1 cellular context compared by ENCODE assay signal in genomic region chr4:186936496-186937375, GRCh38.
TF ChIP-seq lines count a peak whose summit lies in the region.

No MANE protein-coding gene starts in this region.

TF ChIP-seq in HepG2, 621 proteins besides CTCF, POLR2A, EP300 and RAD21 (continued from another document and continues in another):
- TF ChIP-seq ARID5B (CRISPR knock-in tag; IDR thresholded peaks at IDR 0.05) (peak; percentile 68), SATB2 (CRISPR knock-in tag; IDR thresholded peaks at IDR 0.05) (no peak), ZSCAN5A (CRISPR knock-in tag; IDR thresholded peaks at IDR 0.05; ENCODE audit: borderline replicate concordance) (0 out of 2 replicates have a peak, but pooled peaks have one; percentile 10), GATA4 (IDR thresholded peaks at IDR 0.05; ENCODE audit: borderline replicate concordance, low read depth) (peak; percentile 30; the same call in 1 of the 2 replicates), HHEX (CRISPR knock-in tag; IDR thresholded peaks at IDR 0.05) (no peak), ZBTB49 (CRISPR knock-in tag; IDR thresholded peaks at IDR 0.05; ENCODE audit: borderline replicate concordance) (no peak), MXD4 (CRISPR knock-in tag; IDR thresholded peaks at IDR 0.05) (no peak), NFIC (IDR thresholded peaks at IDR 0.05; ENCODE audit: low read length) (peak; percentile 60; the same call in 1 of the 2 replicates), HNRNPH1 (optimal IDR thresholded peaks at IDR 0.05; ENCODE audit: low read depth, low read length) (no peak), GPBP1L1 (CRISPR knock-in tag; IDR thresholded peaks at IDR 0.05) (no peak), GATAD2A (CRISPR knock-in tag; IDR thresholded peaks at IDR 0.05) (peak; percentile 55; the same call in 1 of the 2 replicates), SMARCC2 (IDR thresholded peaks at IDR 0.05) (no peak), MLXIP (CRISPR knock-in tag; IDR thresholded peaks at IDR 0.05; ENCODE audit: borderline replicate concordance) (no peak), TCF7 (IDR thresholded peaks at IDR 0.05; ENCODE audit: low read depth) (peak; percentile 40), CENPT (CRISPR knock-in tag; IDR thresholded peaks at IDR 0.05; ENCODE audit: low read depth) (no peak), SOX5 (CRISPR knock-in tag; IDR thresholded peaks at IDR 0.05; ENCODE audit: borderline replicate concordance) (0 out of 2 replicates have a peak, but pooled peaks have one; percentile 15), GATAD1 (CRISPR knock-in tag; IDR thresholded peaks at IDR 0.05) (no peak; the same call in 1 of the 2 replicates), AKAP8 (CRISPR knock-in tag; IDR thresholded peaks at IDR 0.05) (no peak), POLR2AphosphoS2 (IDR thresholded peaks at IDR 0.05; ENCODE audit: low read depth, low read length) (no peak), PTBP1 (IDR thresholded peaks at IDR 0.05; ENCODE audit: low read depth, low read length, poor library complexity, severe bottlenecking) (no peak), MAX (IDR thresholded peaks at IDR 0.05) (no peak), ZMYM3 (CRISPR knock-in tag; IDR thresholded peaks at IDR 0.05) (no peak), ATF7-NPFF (CRISPR knock-in tag; IDR thresholded peaks at IDR 0.05; ENCODE audit: low read depth) (no peak), HCFC1 (IDR thresholded peaks at IDR 0.05; ENCODE audit: low read depth, low read length) (no peak), ASH2L (IDR thresholded peaks at IDR 0.05; ENCODE audit: insufficient read length, low read depth, low read length) (peak; percentile 80), ESRRA (CRISPR knock-in tag; IDR thresholded peaks at IDR 0.05; ENCODE audit: low read depth) (no peak), ZNF460 (CRISPR knock-in tag; IDR thresholded peaks at IDR 0.05; ENCODE audit: borderline replicate concordance) (0 out of 2 replicates have a peak, but pooled peaks have one; percentile 2), ZBTB34 (CRISPR knock-in tag; IDR thresholded peaks at IDR 0.05) (no peak), TBX3 (IDR thresholded peaks at IDR 0.05; ENCODE audit: borderline replicate concordance) (peak; percentile 27; the same call in 1 of the 2 replicates), ZNF207 (IDR thresholded peaks at IDR 0.05; ENCODE audit: borderline replicate concordance) (no peak), KDM6A (CRISPR knock-in tag; IDR thresholded peaks at IDR 0.05; ENCODE audit: low read depth) (no peak), ZNF614 (CRISPR knock-in tag; IDR thresholded peaks at IDR 0.05; ENCODE audit: borderline replicate concordance) (no peak), ARNT (IDR thresholded peaks at IDR 0.05) (no peak), ZNF781 (CRISPR knock-in tag; IDR thresholded peaks at IDR 0.05; ENCODE audit: borderline replicate concordance, not compliant biosample characterization) (no peak), JDP2 (CRISPR knock-in tag; IDR thresholded peaks at IDR 0.05; ENCODE audit: borderline replicate concordance) (no peak), PAF1 (CRISPR knock-in tag; IDR thresholded peaks at IDR 0.05) (no peak), CBX5 (CRISPR knock-in tag; IDR thresholded peaks at IDR 0.05; ENCODE audit: borderline replicate concordance) (no peak), ZNF766 (CRISPR knock-in tag; IDR thresholded peaks at IDR 0.05; ENCODE audit: borderline replicate concordance) (no peak), SP140L (CRISPR knock-in tag; IDR thresholded peaks at IDR 0.05; ENCODE audit: borderline replicate concordance) (no peak), ZNF574 (CRISPR knock-in tag; IDR thresholded peaks at IDR 0.05) (no peak), NFYB (CRISPR knock-in tag; IDR thresholded peaks at IDR 0.05) (no peak), NFYC (CRISPR knock-in tag; IDR thresholded peaks at IDR 0.05) (no peak)
- TF ChIP-seq, protein P1, sequence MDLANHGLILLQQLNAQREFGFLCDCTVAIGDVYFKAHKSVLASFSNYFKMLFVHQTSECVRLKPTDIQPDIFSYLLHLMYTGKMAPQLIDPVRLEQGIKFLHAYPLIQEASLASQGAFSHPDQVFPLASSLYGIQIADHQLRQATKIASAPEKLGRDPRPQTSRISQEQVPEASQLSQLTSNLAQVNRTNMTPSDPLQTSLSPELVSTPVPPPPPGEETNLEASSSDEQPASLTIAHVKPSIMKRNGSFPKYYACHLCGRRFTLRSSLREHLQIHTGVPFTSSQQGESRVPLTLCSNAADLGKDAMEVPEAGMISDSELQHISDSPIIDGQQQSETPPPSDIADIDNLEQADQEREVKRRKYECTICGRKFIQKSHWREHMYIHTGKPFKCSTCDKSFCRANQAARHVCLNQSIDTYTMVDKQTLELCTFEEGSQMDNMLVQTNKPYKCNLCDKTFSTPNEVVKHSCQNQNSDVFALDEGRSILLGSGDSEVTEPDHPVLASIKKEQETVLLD (CRISPR knock-in tag; IDR thresholded peaks at IDR 0.05; ENCODE audit: low read depth) = no peak
- TF ChIP-seq, protein P2, sequence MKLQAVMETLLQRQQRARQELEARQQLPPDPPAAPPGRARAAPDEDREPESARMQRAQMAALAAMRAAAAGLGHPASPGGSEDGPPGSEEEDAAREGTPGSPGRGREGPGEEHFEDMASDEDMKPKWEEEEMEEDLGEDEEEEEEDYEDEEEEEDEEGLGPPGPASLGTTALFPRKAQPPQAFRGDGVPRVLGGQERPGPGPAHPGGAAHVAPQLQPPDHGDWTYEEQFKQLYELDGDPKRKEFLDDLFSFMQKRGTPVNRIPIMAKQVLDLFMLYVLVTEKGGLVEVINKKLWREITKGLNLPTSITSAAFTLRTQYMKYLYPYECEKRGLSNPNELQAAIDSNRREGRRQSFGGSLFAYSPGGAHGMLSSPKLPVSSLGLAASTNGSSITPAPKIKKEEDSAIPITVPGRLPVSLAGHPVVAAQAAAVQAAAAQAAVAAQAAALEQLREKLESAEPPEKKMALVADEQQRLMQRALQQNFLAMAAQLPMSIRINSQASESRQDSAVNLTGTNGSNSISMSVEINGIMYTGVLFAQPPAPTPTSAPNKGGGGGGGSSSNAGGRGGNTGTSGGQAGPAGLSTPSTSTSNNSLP (IDR thresholded peaks at IDR 0.05; ENCODE audit: low read depth, low read length) = peak; percentile 100
